In the genomic region with DNA sequence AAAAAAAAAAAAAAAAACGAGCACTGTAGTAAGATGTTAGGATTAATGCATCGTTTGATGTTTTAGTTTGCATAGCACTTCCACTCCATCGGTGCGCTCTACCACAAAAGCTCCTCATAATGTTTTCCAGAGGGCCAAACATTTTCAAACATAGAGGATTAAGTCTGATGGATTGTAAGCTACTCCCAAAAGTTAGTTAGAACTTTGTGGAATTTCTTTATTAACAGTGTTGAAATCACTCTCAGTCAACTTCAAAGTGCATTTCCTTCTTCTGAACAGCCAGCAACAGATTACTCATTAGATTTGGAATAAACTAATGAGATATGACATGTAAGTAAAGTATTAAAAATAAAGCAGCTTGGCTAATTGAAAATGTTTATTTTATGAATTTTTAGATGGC, we compare ENCODE assay signal across 2 cellular contexts.
A peak's percentile ranks its signal among the peaks of the same experiment; 100 is the strongest.
TF ChIP-seq lines count a peak whose summit lies in the region.

No MANE protein-coding gene starts in this region.

TF ChIP-seq in liver, 16 proteins besides CTCF, POLR2A, EP300 and RAD21:
- TF ChIP-seq HNF4A (conservative IDR thresholded peaks at IDR 0.05) (peak; percentile 33 to 60), RXRA (IDR thresholded peaks at IDR 0.05) (peak in 1 of 2 donors; percentile 22)
- TF ChIP-seq, protein P1, sequence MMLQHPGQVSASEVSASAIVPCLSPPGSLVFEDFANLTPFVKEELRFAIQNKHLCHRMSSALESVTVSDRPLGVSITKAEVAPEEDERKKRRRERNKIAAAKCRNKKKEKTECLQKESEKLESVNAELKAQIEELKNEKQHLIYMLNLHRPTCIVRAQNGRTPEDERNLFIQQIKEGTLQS (IDR thresholded peaks at IDR 0.05): no peak

TF ChIP-seq in HepG2, 621 proteins besides CTCF, POLR2A, EP300 and RAD21:
- TF ChIP-seq FOXK2 (IDR thresholded peaks at IDR 0.05) (no peak), ARNT (IDR thresholded peaks at IDR 0.05) (no peak), TRIM24 (CRISPR knock-in tag; IDR thresholded peaks at IDR 0.05) (no peak), PAF1 (CRISPR knock-in tag; IDR thresholded peaks at IDR 0.05) (no peak), ZFAT (CRISPR knock-in tag; conservative IDR thresholded peaks at IDR 0.05) (no peak), EEA1 (CRISPR knock-in tag; IDR thresholded peaks at IDR 0.05; ENCODE audit: borderline replicate concordance) (no peak), KLF15 (CRISPR knock-in tag; IDR thresholded peaks at IDR 0.05; ENCODE audit: borderline replicate concordance) (no peak), ZNF496 (CRISPR knock-in tag; IDR thresholded peaks at IDR 0.05; ENCODE audit: insufficient replicate concordance) (no peak), AHR (CRISPR knock-in tag; IDR thresholded peaks at IDR 0.05) (no peak)
